In the genomic region with DNA sequence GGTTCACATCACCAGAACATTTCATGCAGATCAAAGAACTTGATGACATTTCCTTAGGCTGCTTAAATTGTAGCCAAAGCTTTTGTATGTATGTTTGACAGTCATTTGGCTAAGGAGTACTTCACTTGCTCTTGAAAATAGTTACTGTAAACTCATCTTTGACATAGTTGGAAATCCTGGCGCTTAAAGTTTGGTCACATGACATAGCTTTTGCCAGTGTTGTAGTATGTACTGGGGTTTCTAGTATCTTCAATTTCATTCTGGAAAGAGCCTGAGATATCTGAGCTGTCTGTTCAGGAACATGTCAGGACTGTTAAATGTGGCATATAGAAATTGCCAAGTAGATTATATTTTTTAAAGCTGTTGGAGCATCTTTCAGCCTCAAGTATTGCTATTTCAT, we compare ENCODE assay signal across 22 cellular contexts.
"Had no signal": no experiment of that assay in that cellular context is flagged by ENCODE, and none has a peak within 500 bp of the region (broad histone marks: within the 10 kb centered on the region; RNA-seq: fewer than 3 reads in every experiment).

No MANE protein-coding gene starts in this region.

- ATAC-seq: activated CD4-positive, CD25-positive, alpha-beta regulatory T cell treated with anti-CD3 and anti-CD28 coated beads, Interleukin-2, amount 50 U/mL, for 24 hours; effector memory CD8-positive, alpha-beta T cell; left ventricle myocardium superior; mucosa of descending colon; natural killer cell treated with Interleukin-12 subunit alpha and Interleukin-12 subunit beta and Interleukin-15 and Interleukin-18, amount 100 ng/mL, for 72 hours; right cardiac atrium had no signal

- H3K36me3 ChIP-seq: uterus had no signal

- H3K27ac Mint-ChIP-seq: activated naive CD4-positive, alpha-beta T cell treated with anti-CD3 and anti-CD28 coated beads, Interleukin-2, amount 10 ng/mL, durations not matched to agents 7 days and 5 days; natural killer cell treated with Interleukin-12 subunit alpha and Interleukin-12 subunit beta and Interleukin-15 and Interleukin-18, amount 100 ng/mL, for 72 hours; type B pancreatic cell had no signal

- FAIRE-seq: frontal cortex, islet of Langerhans had no signal

- H3K27me3 ChIP-seq: spleen, uterus had no signal

- H3K9me3 Mint-ChIP-seq: activated naive CD4-positive, alpha-beta T cell treated with anti-CD3 and anti-CD28 coated beads, Interleukin-2, amount 10 ng/mL, durations not matched to agents 7 days and 5 days; effector memory CD8-positive, alpha-beta T cell; natural killer cell treated with Interleukin-12 subunit alpha and Interleukin-12 subunit beta and Interleukin-15 and Interleukin-18, amount 100 ng/mL, for 72 hours; type B pancreatic cell had no signal

- DNase-seq: activated CD4-positive, alpha-beta T cell treated with anti-CD3 and anti-CD28 coated beads for 48 hours; activated CD4-positive, alpha-beta T cell treated with anti-CD3 and anti-CD28 coated beads, Interleukin-2, amount 50 U/mL, for 48 hours; activated CD8-positive, alpha-beta memory T cell treated with anti-CD3 and anti-CD28 coated beads for 24 hours; activated gamma-delta T cell; activated naive CD4-positive, alpha-beta T cell treated with anti-CD3 and anti-CD28 coated beads, Interleukin-2, amount 10 ng/mL, durations not matched to agents 7 days and 5 days; amniotic stem cell; cerebellar nuclear complex; effector memory CD8-positive, alpha-beta T cell; erythroblast; left ventricle myocardium superior; mucosa of descending colon; posterior cingulate gyrus; right cardiac atrium; spleen; stimulated activated naive CD4-positive, alpha-beta T cell; uterus had no signal

- H3K27ac ChIP-seq: coronary artery, uterus had no signal

- H3K4me3 ChIP-seq: coronary artery, mucosa of descending colon, spleen, uterus had no signal

- H3K4me1 ChIP-seq: uterus had no signal

- H3K9me3 ChIP-seq: mucosa of descending colon, spleen, uterus had no signal
